ENCODE assay signal across 8 cellular contexts in genomic region chr4:39458505-39459300, GRCh38. TPM values are rescaled to one million over a fixed set of nuclear protein-coding genes. Genes with fewer than 3 reads are reported as not detected.
DNase-seq lines count a peak whose midpoint lies in the region; ATAC-seq, FAIRE-seq and TF ChIP-seq lines count a peak whose summit lies in the region.

Gene LIAS (plus strand): TSS chr4:39459056. CDS start chr4:39459118, 62 bp downstream.
Gene RPL9 (minus strand): TSS chr4:39458922. CDS start chr4:39458439, 483 bp downstream.

- H3K4me2 ChIP-seq in astrocyte (ENCODE audit: low read length) = peak within 1 kb of the TSS; percentile 90

- no peaks in the 10 kb centered on the region for H3K9me3 ChIP-seq in astrocyte (ENCODE audit: insufficient read depth, low read depth, low read length)
- H3K9me3 ChIP-seq in right cardiac atrium (ENCODE audit: control insufficient read depth, low read length) = no peaks in the 10 kb centered on the region
- no peaks in the 10 kb centered on the region for H3K9me3 ChIP-seq in uterus

- peak; percentile 98 for DNase-seq in NCI-H2029 (lab: John Stamatoyannopoulos, UW)
- DNase-seq in T-helper 22 cell (ENCODE audit: low read depth) = peak; percentile 87
- peak; percentile 99 for DNase-seq in astrocyte (ENCODE audit: low read depth)
- DNase-seq in right cardiac atrium = peak; percentile 97 to 99 (median 98)
- DNase-seq in pulmonary artery endothelial cell (ENCODE audit: low read depth, low spot score) = peak; percentile 98
- peak; percentile 96 to 98 for DNase-seq in uterus

- H3K4me1 Mint-ChIP-seq in astrocyte (ENCODE audit: low read depth, unreplicated experiment) = peaks cover 14% of the 10 kb centered on the region

- H3K27ac ChIP-seq in astrocyte (ENCODE audit: low read depth, low read length) = peak within 1 kb of the TSS; percentile 94
- H3K27ac ChIP-seq in right cardiac atrium (ENCODE audit: low read length) = peak within 1 kb of the TSS; percentile 99
- peak within 1 kb of the TSS; percentile 90 to 94 for H3K27ac ChIP-seq in uterus

- peaks cover 43% of the 10 kb centered on the region for H4K20me1 ChIP-seq in astrocyte (ENCODE audit: insufficient read depth, low read length)

- intact Hi-C loops in right cardiac atrium (cut with DNase I) = no loop called here
- intact Hi-C loops in uterus (cut with DNase I; ENCODE audit: low total_unique reads) = loop anchor here (5.0 kb wide), 1 partner anchor 519 kb away; the partner anchor contains the start of gene PDS5A

- H3K27ac Mint-ChIP-seq in astrocyte (ENCODE audit: unreplicated experiment) = peak within 1 kb of the TSS; percentile 100

- H3K27me3 Mint-ChIP-seq in astrocyte (ENCODE audit: low read depth, unreplicated experiment) = no peaks in the 10 kb centered on the region

- H3K4me3 Mint-ChIP-seq in astrocyte (ENCODE audit: unreplicated experiment) = peak within 1 kb of the TSS; percentile 98

- under 1% methylated on average over 55 of the region's 55 CpGs for WGBS in right cardiac atrium

- H3K27me3 ChIP-seq in astrocyte (ENCODE audit: insufficient read depth, low read length) = no peaks in the 10 kb centered on the region
- no peaks in the 10 kb centered on the region for H3K27me3 ChIP-seq in right cardiac atrium (ENCODE audit: control insufficient read depth, insufficient read depth)
- no peaks in the 10 kb centered on the region for H3K27me3 ChIP-seq in uterus

- H3K36me3 ChIP-seq in astrocyte (ENCODE audit: insufficient read depth, low read length) (peaks cover 36% of the 10 kb centered on the region), uterus (no peaks in the 10 kb centered on the region)

- peak; percentile 78 for ATAC-seq in GM18505 (IDR thresholded peaks at IDR 0.05; ENCODE audit: unreplicated experiment)
- ATAC-seq in HG02973 (IDR thresholded peaks at IDR 0.05; ENCODE audit: unreplicated experiment) = peak; percentile 74
- peak; percentile 97 for ATAC-seq in right cardiac atrium

- H3K4me3 ChIP-seq in astrocyte (ENCODE audit: insufficient read depth, low read depth, low read length) (peak within 1 kb of the TSS; percentile 94), right cardiac atrium (ENCODE audit: low read length) (peak within 1 kb of the TSS; percentile 94), uterus (peak within 1 kb of the TSS; percentile 63 to 68)

- peaks cover 48% of the 10 kb centered on the region for H3K79me2 ChIP-seq in astrocyte (ENCODE audit: insufficient read depth, low read length)

- H3K9me3 Mint-ChIP-seq in astrocyte (ENCODE audit: unreplicated experiment) = no peaks in the 10 kb centered on the region

- peaks cover 24% of the 10 kb centered on the region for H3K36me3 Mint-ChIP-seq in astrocyte (ENCODE audit: low read depth, unreplicated experiment)

- peak; percentile 97 for FAIRE-seq in astrocyte (lab: Jason Lieb, UNC)

- H3K4me1 ChIP-seq in astrocyte (ENCODE audit: insufficient read depth, low read length) (peaks cover 20% of the 10 kb centered on the region), right cardiac atrium (ENCODE audit: control insufficient read depth, insufficient read depth, low read length) (no peaks in the 10 kb centered on the region), uterus (peaks cover 3 to 18% of the 10 kb centered on the region in 2 donors)

- H3K9ac ChIP-seq in astrocyte (ENCODE audit: low read length) = peak within 1 kb of the TSS; percentile 97

- TF ChIP-seq POLR2A in GM18505 (IDR thresholded peaks at IDR 0.05; ENCODE audit: borderline replicate concordance, extremely low read depth, insufficient read depth, insufficient read length) (peak; percentile 99), uterus (IDR thresholded peaks at IDR 0.05) (peak; percentile 88 to 96)

- TF ChIP-seq CTCF in astrocyte (IDR thresholded peaks at IDR 0.05; ENCODE audit: insufficient read depth, low read depth, low read length) (no peak), uterus (IDR thresholded peaks at IDR 0.05) (peak in 1 of 4 experiments; percentile 31)

- peak within 1 kb of the TSS; percentile 82 for H2AFZ ChIP-seq in astrocyte (ENCODE audit: low read depth, low read length)

RNA-seq across cellular contexts. Expression of gene LIAS, which starts in this region (rescaled TPM):
- total RNA-seq in astrocyte = 9.6 and 11.0 TPM in 2 replicates
- total RNA-seq in right cardiac atrium = 10 to 100 TPM; 10.4 to 22.2 (median 18.3) TPM
- polyA plus RNA-seq in right cardiac atrium = 23.6 TPM
- total RNA-seq in pulmonary artery endothelial cell = 6.7 and 6.9 TPM in 2 replicates
- 10 to 100 TPM in 3 of 4 donors, 1 to 10 TPM in 1; 1.8 to 16.5 (median 11.3) TPM for total RNA-seq in uterus

RNA-seq across cellular contexts. Expression of gene RPL9, which starts in this region (rescaled TPM):
- total RNA-seq in astrocyte (963 and 1,047 TPM in 2 replicates), right cardiac atrium (1,000 to 10,000 TPM in 1 of 4 donors, 100 to 1,000 TPM in 3; 708 to 1,060 (median 846) TPM), pulmonary artery endothelial cell (1,613 and 2,626 TPM in 2 replicates), uterus (over 10,000 TPM in 1 of 4 donors, 1,000 to 10,000 TPM in 3; 3,607 to 16,295 (median 4,795) TPM)
- polyA plus RNA-seq in right cardiac atrium = 1,288 TPM

Comparison
In these comparisons a context has a peak if more than half of its experiments do, and no peak if none do; other contexts are left out.
1. Peak in every context shown above with its lines: DNase-seq, ATAC-seq, H3K4me3 ChIP-seq and H3K27ac ChIP-seq.